In the genomic region with DNA sequence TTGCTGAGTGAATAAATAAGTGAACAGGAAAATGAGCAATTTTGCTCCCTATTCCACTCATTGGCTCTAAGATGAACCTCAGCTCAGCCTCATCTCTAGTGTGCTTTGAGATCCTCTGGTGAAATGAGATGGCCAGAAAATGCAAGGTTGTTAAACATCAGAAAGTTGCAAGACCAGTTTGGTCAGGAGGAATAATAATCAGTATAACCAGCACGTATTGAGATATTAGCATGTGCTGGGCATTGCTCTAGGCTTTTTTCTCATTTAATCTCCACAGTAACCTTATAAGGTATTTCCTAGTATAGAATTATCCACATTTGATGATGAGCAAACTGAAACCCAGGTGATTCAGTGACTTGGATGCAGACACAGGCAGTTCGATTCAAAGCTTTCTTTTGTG, we compare ENCODE assay signal across 1 cellular context.
TF ChIP-seq lines count a peak whose summit lies in the region.

No MANE protein-coding gene starts in this region.

TF ChIP-seq in GM23338, 12 proteins besides CTCF, POLR2A, EP300 and RAD21 (continued from another document):
- no peak for TF ChIP-seq ETS1 (IDR thresholded peaks at IDR 0.05)
- no peak for TF ChIP-seq JUNB (IDR thresholded peaks at IDR 0.05; ENCODE audit: unreplicated experiment)
- TF ChIP-seq ZNF331 (CRISPR knock-in tag; IDR thresholded peaks at IDR 0.05; ENCODE audit: low read depth), result no peak
